In the genomic region with DNA sequence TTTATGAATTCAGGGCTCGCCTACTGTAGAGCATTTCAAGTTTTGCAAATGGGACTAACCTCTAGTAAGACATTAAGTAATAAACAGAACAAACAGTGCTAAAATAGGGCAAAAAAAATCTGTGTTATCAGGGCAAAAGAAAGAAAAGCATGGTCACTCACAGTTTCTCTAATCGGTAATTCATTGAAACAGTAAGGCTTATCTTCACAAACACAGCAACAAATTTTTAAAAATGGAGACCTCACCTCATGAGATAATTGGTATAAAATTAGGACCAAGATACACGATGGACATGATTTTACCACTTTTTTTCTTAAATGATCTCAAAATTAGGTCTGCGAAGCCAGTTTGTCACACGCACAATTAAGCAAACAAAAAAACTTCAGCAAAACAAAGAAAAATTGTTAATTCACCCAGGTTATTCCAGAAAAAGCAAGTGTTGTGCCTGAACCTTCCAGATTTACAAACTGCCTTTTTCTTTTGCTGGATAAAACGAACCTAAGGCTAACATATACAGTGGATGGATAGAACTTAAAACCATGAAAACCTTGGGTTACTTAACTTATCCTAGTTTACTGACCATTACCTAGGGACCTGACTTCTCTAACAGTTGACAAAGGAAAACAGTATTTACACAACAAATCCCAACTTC, we compare ENCODE assay signal across 8 cellular contexts. TPM values are rescaled to one million over a fixed set of nuclear protein-coding genes. Genes with fewer than 3 reads are reported as not detected.
DNase-seq lines count a peak whose midpoint lies in the region; ATAC-seq and TF ChIP-seq lines count a peak whose summit lies in the region.

No MANE protein-coding gene starts in this region.

- TF ChIP-seq EP300 in esophagus muscularis mucosa (IDR thresholded peaks at IDR 0.05) = no peak

- no peak for ATAC-seq in RWPE2 (ENCODE audit: low read depth)
- ATAC-seq in GM21367 (IDR thresholded peaks at IDR 0.05; ENCODE audit: unreplicated experiment) = no peak
- no peak for ATAC-seq in HG03097 (IDR thresholded peaks at IDR 0.05; ENCODE audit: low FRiP score, unreplicated experiment)
- no peak for ATAC-seq in HG02642 (IDR thresholded peaks at IDR 0.05; ENCODE audit: poor library complexity, unreplicated experiment)

- DNase-seq in GM06990 (ENCODE audit: extremely low read depth, insufficient read length) = no peak
- DNase-seq in RWPE2 (ENCODE audit: low spot score) = no peak
- DNase-seq in esophagus muscularis mucosa (ENCODE audit: extremely low spot score) = no peak
- DNase-seq in GM10266 (ENCODE audit: extremely low spot score) = no peak

- H3K27me3 ChIP-seq in GM06990 (replicated peaks; ENCODE audit: control insufficient read depth, insufficient read depth, low read length) = no peaks in the 10 kb centered on the region
- H3K27me3 ChIP-seq in RWPE2 (ENCODE audit: insufficient read depth, poor library complexity, severe bottlenecking) = no peaks in the 10 kb centered on the region
- H3K27me3 ChIP-seq in esophagus muscularis mucosa = no peaks in the 10 kb centered on the region
- H3K27me3 ChIP-seq in parathyroid adenoma (ENCODE audit: control insufficient read depth, insufficient read depth, low read length) = no peaks in the 10 kb centered on the region

- 27% methylated on average over 6 of the region's 6 CpGs for WGBS in esophagus muscularis mucosa

- no peak for TF ChIP-seq POLR2A in esophagus muscularis mucosa (IDR thresholded peaks at IDR 0.05; ENCODE audit: low read depth)

- TF ChIP-seq CTCF in GM06990 (IDR thresholded peaks at IDR 0.05; ENCODE audit: insufficient read depth, low read length, poor library complexity, severe bottlenecking) = no peak
- no peak for TF ChIP-seq CTCF in RWPE2 (IDR thresholded peaks at IDR 0.05; ENCODE audit: poor library complexity, severe bottlenecking)
- no peak for TF ChIP-seq CTCF in esophagus muscularis mucosa (IDR thresholded peaks at IDR 0.05)
- no peak for TF ChIP-seq CTCF in parathyroid adenoma (IDR thresholded peaks at IDR 0.05)
- no peak for TF ChIP-seq CTCF in GM10266 (IDR thresholded peaks at IDR 0.05; ENCODE audit: control insufficient read depth, insufficient read depth, low read depth, missing control alignments)

- intact Hi-C loops in esophagus muscularis mucosa (cut with DNase I) = loop anchor here (5.0 kb wide), 2 partner anchors 59 to 109 kb away; no protein-coding TSS in a partner anchor

- H3K4me1 ChIP-seq in RWPE2 (ENCODE audit: insufficient read depth, poor library complexity, severe bottlenecking) (peaks cover 36% of the 10 kb centered on the region), esophagus muscularis mucosa (peaks cover 18 to 44% (median 39%) of the 10 kb centered on the region in 4 donors), parathyroid adenoma (peaks cover 3% of the 10 kb centered on the region)

- H2AFZ ChIP-seq in parathyroid adenoma = peak overlapping the region; percentile 80

- H3K36me3 ChIP-seq in GM06990 (ENCODE audit: control insufficient read depth, insufficient read depth, low read length) (no peaks in the 10 kb centered on the region), RWPE2 (ENCODE audit: low read depth) (peaks cover 28% of the 10 kb centered on the region), esophagus muscularis mucosa (peaks cover 0 to 13% (median 5%) of the 10 kb centered on the region in 4 donors), parathyroid adenoma (ENCODE audit: control insufficient read depth, insufficient read depth, low read length) (no peaks in the 10 kb centered on the region)

- no peak overlapping the region for H3K9ac ChIP-seq in parathyroid adenoma

- H3K9me3 ChIP-seq in RWPE2 (ENCODE audit: severe bottlenecking) (no peaks in the 10 kb centered on the region), esophagus muscularis mucosa (no peaks in the 10 kb centered on the region), parathyroid adenoma (ENCODE audit: control insufficient read depth, low read length) (no peaks in the 10 kb centered on the region)

- H3K4me3 ChIP-seq in GM06990 (replicated peaks; ENCODE audit: low read depth, low read length) (peak overlapping the region; percentile 91), RWPE2 (ENCODE audit: severe bottlenecking) (peak overlapping the region; percentile 70), esophagus muscularis mucosa (peak overlapping the region; percentile 76 to 97 (median 80)), parathyroid adenoma (ENCODE audit: low read depth, low read length) (peak overlapping the region; percentile 77)

- H3K4me2 ChIP-seq in parathyroid adenoma (ENCODE audit: low read length) = peak overlapping the region; percentile 74

- H3K27ac ChIP-seq in RWPE2 (ENCODE audit: poor library complexity, severe bottlenecking) = peak overlapping the region; percentile 65
- peak overlapping the region; percentile 82 to 90 (median 90) for H3K27ac ChIP-seq in esophagus muscularis mucosa (replicated peaks in 1 of 4)
- H3K27ac ChIP-seq in parathyroid adenoma = peak overlapping the region; percentile 57

- no peaks in the 10 kb centered on the region for H3K79me2 ChIP-seq in parathyroid adenoma

RNA-seq across cellular contexts. Expression of a gene that starts 1.4 kb away (rescaled TPM):
- 100 to 1,000 TPM in 1 of 4 donors, 10 to 100 TPM in 3; 82.7 to 116 (median 88.8) TPM for total RNA-seq in esophagus muscularis mucosa
